ENCODE assay signal across 8 cellular contexts in the genomic region with DNA sequence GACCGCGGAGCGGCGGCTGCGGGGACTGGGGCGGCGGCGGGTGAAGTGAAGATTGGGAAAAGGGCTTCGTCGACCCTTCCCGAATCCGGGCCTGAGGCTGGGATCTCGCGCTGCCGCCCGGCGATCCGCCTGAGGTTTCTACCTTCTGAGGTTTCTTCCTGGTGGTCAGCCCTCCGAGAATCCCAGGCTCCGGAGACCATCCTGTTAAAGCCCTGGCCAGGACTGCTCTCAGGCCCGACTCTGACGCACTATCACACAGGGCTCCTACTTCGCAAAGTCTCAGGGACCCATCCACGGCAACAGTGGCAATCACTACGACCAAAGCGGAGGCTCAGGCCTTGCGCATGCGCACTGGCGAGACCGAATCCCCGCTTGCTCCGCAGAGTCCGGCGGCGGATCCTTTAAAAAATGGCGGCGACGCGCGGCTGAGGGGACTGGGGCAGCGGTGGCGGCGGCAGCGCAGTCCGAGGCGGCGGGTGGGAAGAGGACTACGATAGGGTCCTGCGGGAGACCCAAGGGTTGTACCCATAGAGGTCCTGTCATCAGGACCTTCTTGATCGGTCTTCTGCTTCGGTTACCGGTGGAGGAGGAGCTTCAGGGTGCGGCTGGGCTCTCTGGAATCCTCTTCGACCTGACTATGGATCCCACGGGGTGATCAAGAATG.
DNase-seq lines count a peak whose midpoint lies in the region; ATAC-seq and TF ChIP-seq lines count a peak whose summit lies in the region.
"Not testable (repeated sequence)": the region's sequence is repeated elsewhere in the genome, so short reads cannot be mapped to it uniquely, and the experiment has no call there.

No MANE protein-coding gene starts in this region.

- H3K9me3 ChIP-seq in BLaER1: not testable (repeated sequence)

- DNase-seq in HUDEP-2 (lab: John Stamatoyannopoulos, UW; ENCODE audit: unreplicated experiment in 76 of 76) (peak in 66 of 76 experiments; percentile 8 to 77 (median 50)), NOMO-1 treated with DMSO at 0.1 percent for 48 hours (lab: John Stamatoyannopoulos, UW; ENCODE audit: unreplicated experiment) (peak; percentile 38), dorsolateral prefrontal cortex (peak; percentile 66 to 91 (median 82)), memory B cell (ENCODE audit: low spot score in 2 of 2) (peak in 1 of 2 donors; percentile 63)
- peak; percentile 45 for DNase-seq in activated CD8-positive, alpha-beta memory T cell treated with anti-CD3 and anti-CD28 coated beads, Interleukin-2, amount 50 U/mL, for 1 hour (ENCODE audit: extremely low read depth)
- DNase-seq in stimulated activated CD4-positive, alpha-beta T cell treated with anti-CD3 and anti-CD28 coated beads, TNF-alpha, amount 100 ng/mL, for 24 hours (ENCODE audit: low read depth in 3 of 3): peak; percentile 67 to 86 (median 74)

- H3K4me3 ChIP-seq in BLaER1 (peak overlapping the region; percentile 67), dorsolateral prefrontal cortex (peak overlapping the region; percentile 38 to 80 (median 67))

- peaks cover 14% of the 10 kb centered on the region for H3K27me3 ChIP-seq in BLaER1
- not testable (repeated sequence) for H3K27me3 ChIP-seq in dorsolateral prefrontal cortex

- not testable (repeated sequence) for H3K9me3 Mint-ChIP-seq in memory B cell

- peaks cover 17% of the 10 kb centered on the region for H3K4me1 Mint-ChIP-seq in memory B cell

- H3K4me1 ChIP-seq in BLaER1: peaks cover 15% of the 10 kb centered on the region

- intact Hi-C loops in dorsolateral prefrontal cortex (cut with DNase I): not testable (repeated sequence)

- peak in 12 of 56 donors; percentile 12 to 35 (median 18) for TF ChIP-seq CTCF in dorsolateral prefrontal cortex (IDR thresholded peaks at IDR 0.05 in 54 of 56, conservative IDR thresholded peaks at IDR 0.05 in 2 of 56; ENCODE audit: low read depth in 1 of 56, partially characterized antibody in 56 of 56)

- peak overlapping the region; percentile 38; the same call in 1 of the 2 replicates for H3K27ac ChIP-seq in BLaER1
- H3K27ac ChIP-seq in dorsolateral prefrontal cortex: peak overlapping the region in 27 of 59 donors; percentile 7 to 82 (median 53)

- not testable (repeated sequence) for H3K36me3 ChIP-seq in BLaER1

- not testable (repeated sequence) for H3K36me3 Mint-ChIP-seq in memory B cell

- ATAC-seq in GM19328 (IDR thresholded peaks at IDR 0.05; ENCODE audit: unreplicated experiment) (peak; percentile 71), memory B cell (ENCODE audit: low read depth) (peak; percentile 59)

- H3K27ac Mint-ChIP-seq in memory B cell: peak overlapping the region; percentile 60

- peaks cover 26% of the 10 kb centered on the region for H3K27me3 Mint-ChIP-seq in memory B cell

- H3K4me3 Mint-ChIP-seq in memory B cell: peak overlapping the region; percentile 85

- peak overlapping the region; percentile 57 for H3K9ac ChIP-seq in BLaER1

- not testable (repeated sequence) for H4K20me1 ChIP-seq in BLaER1

- peak overlapping the region; percentile 69 for H3K4me2 ChIP-seq in BLaER1
